In the genomic region with DNA sequence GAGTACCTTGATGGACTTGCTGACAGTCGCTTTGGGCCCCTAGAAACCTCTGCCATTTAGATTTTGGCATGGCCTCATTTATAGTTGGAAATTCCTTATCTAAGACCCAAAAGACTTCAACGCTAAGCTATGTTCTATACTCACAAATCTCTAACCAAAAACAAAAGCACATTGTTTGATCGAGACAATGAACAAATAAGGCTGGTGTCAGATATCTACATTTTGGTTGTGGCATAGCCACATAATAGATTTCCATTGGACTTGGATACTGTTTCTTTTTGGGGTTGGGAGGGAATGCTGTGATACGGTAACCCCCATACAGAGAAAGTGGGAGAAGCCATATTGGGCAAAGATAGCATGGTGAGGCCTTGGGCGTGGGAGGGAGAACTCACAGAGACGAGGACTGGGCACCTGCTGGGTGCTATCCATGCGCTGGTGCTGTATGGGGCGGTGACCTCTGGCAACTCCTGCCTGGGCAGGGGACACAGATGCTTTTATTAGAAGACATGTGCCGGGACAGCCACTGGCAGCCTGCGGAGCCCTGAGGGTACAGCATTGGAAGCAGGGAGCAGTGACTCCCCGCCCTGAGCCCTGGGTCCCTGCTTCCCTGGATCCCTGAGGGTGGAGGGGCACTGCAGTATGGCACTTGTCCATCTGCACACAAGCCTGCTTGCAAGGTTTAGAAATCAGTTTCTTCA, we compare ENCODE assay signal across 19 cellular contexts.
"Had no signal": no experiment of that assay in that cellular context is flagged by ENCODE, and none has a peak within 500 bp of the region (broad histone marks: within the 10 kb centered on the region; RNA-seq: fewer than 3 reads in every experiment).

No MANE protein-coding gene starts in this region.

- H3K36me3 ChIP-seq: cardiac muscle cell, gastrocnemius medialis, sigmoid colon, thyroid gland, vagina had no signal

- ATAC-seq: activated CD8-positive, alpha-beta T cell treated with anti-CD3 and anti-CD28 coated beads for 36 hours; activated naive CD8-positive, alpha-beta T cell treated with anti-CD3 and anti-CD28 coated beads, Interleukin-2, amount 50 U/mL, for 24 hours had no signal

- H3K4me1 Mint-ChIP-seq: activated naive CD8-positive, alpha-beta T cell treated with anti-CD3 and anti-CD28 coated beads, Interleukin-2, amount 50 U/mL, for 24 hours; memory B cell had no signal

- H3K9me3 Mint-ChIP-seq: activated CD8-positive, alpha-beta T cell treated with anti-CD3 and anti-CD28 coated beads for 36 hours; activated naive CD8-positive, alpha-beta T cell treated with anti-CD3 and anti-CD28 coated beads, Interleukin-2, amount 50 U/mL, for 24 hours; memory B cell; stimulated activated naive CD8-positive, alpha-beta T cell treated with anti-CD3 and anti-CD28 coated beads, Interleukin-15, Interleukin-2, amounts not matched to agents 100 ng/mL and 50 ng/mL, for 24 hours had no signal

- H3K27me3 Mint-ChIP-seq: activated CD8-positive, alpha-beta T cell treated with anti-CD3 and anti-CD28 coated beads for 36 hours; stimulated activated naive CD8-positive, alpha-beta T cell treated with anti-CD3 and anti-CD28 coated beads, Interleukin-15, Interleukin-2, amounts not matched to agents 100 ng/mL and 50 ng/mL, for 24 hours had no signal

- H3K36me3 Mint-ChIP-seq: memory B cell had no signal

- DNase-seq: activated CD8-positive, alpha-beta memory T cell treated with anti-CD3 and anti-CD28 coated beads, Interleukin-2, amount 50 U/mL, for 48 hours; activated CD8-positive, alpha-beta T cell treated with anti-CD3 and anti-CD28 coated beads for 36 hours; activated naive CD4-positive, alpha-beta T cell treated with Interleukin-2 at 50 U/mL for 16 hours; activated naive CD8-positive, alpha-beta T cell treated with anti-CD3 and anti-CD28 coated beads, Interleukin-2, amount 50 U/mL, for 24 hours; effector CD8-positive, alpha-beta T cell; sigmoid colon; SK-N-SH; stimulated activated CD4-positive, alpha-beta T cell treated with anti-CD3 and anti-CD28 coated beads, Interleukin-12 subunit alpha, Interleukin-12 subunit beta, amount 100 ng/mL, for 4 hours; stimulated activated CD4-positive, alpha-beta T cell treated with anti-CD3 and anti-CD28 coated beads, Interleukin-2, amount 100 ng/mL, for 48 hours; T-helper 1 cell; thyroid gland had no signal

- H3K27ac Mint-ChIP-seq: activated CD8-positive, alpha-beta T cell treated with anti-CD3 and anti-CD28 coated beads for 36 hours; activated naive CD8-positive, alpha-beta T cell treated with anti-CD3 and anti-CD28 coated beads, Interleukin-2, amount 50 U/mL, for 24 hours; memory B cell; stimulated activated naive CD8-positive, alpha-beta T cell treated with anti-CD3 and anti-CD28 coated beads, Interleukin-15, Interleukin-2, amounts not matched to agents 100 ng/mL and 50 ng/mL, for 24 hours had no signal

- H3K27me3 ChIP-seq: cardiac muscle cell, gastrocnemius medialis, sigmoid colon, thyroid gland, vagina had no signal

- H3K27ac ChIP-seq: cardiac muscle cell, gastrocnemius medialis, parathyroid adenoma, vagina, VCaP had no signal

- H3K4me3 Mint-ChIP-seq: activated CD8-positive, alpha-beta T cell treated with anti-CD3 and anti-CD28 coated beads for 36 hours; activated naive CD8-positive, alpha-beta T cell treated with anti-CD3 and anti-CD28 coated beads, Interleukin-2, amount 50 U/mL, for 24 hours; memory B cell; stimulated activated naive CD8-positive, alpha-beta T cell treated with anti-CD3 and anti-CD28 coated beads, Interleukin-15, Interleukin-2, amounts not matched to agents 100 ng/mL and 50 ng/mL, for 24 hours had no signal

- H3K9me3 ChIP-seq: gastrocnemius medialis, sigmoid colon, SK-N-SH, thyroid gland, vagina had no signal

- H3K4me3 ChIP-seq: cardiac muscle cell, coronary artery, gastrocnemius medialis, sigmoid colon, thyroid gland, vagina had no signal
